1 cellular context compared by ENCODE assay signal in genomic region chr1:204867666-204868339, GRCh38.
TF ChIP-seq lines count a peak whose summit lies in the region.

No MANE protein-coding gene starts in this region.

TF ChIP-seq in WTC11, 78 proteins besides CTCF, POLR2A, EP300 and RAD21 (continued from another document):
- TF ChIP-seq, protein P1, sequence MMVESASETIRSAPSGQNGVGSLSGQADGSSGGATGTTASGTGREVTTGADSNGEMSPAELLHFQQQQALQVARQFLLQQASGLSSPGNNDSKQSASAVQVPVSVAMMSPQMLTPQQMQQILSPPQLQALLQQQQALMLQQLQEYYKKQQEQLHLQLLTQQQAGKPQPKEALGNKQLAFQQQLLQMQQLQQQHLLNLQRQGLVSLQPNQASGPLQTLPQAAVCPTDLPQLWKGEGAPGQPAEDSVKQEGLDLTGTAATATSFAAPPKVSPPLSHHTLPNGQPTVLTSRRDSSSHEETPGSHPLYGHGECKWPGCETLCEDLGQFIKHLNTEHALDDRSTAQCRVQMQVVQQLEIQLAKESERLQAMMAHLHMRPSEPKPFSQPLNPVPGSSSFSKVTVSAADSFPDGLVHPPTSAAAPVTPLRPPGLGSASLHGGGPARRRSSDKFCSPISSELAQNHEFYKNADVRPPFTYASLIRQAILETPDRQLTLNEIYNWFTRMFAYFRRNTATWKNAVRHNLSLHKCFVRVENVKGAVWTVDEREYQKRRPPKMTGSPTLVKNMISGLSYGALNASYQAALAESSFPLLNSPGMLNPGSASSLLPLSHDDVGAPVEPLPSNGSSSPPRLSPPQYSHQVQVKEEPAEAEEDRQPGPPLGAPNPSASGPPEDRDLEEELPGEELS (CRISPR knock-in tag; IDR thresholded peaks at IDR 0.05), result no peak
- TF ChIP-seq MYBL2 (CRISPR knock-in tag; IDR thresholded peaks at IDR 0.05) (no peak), USF2 (CRISPR knock-in tag; IDR thresholded peaks at IDR 0.05) (no peak), PREB (CRISPR knock-in tag; IDR thresholded peaks at IDR 0.05; ENCODE audit: borderline replicate concordance) (no peak), NR1H2 (CRISPR knock-in tag; IDR thresholded peaks at IDR 0.05) (no peak), ZNF423 (CRISPR knock-in tag; IDR thresholded peaks at IDR 0.05) (no peak)
